Comparison of ENCODE assay signal across 1 cellular context in the genomic region with DNA sequence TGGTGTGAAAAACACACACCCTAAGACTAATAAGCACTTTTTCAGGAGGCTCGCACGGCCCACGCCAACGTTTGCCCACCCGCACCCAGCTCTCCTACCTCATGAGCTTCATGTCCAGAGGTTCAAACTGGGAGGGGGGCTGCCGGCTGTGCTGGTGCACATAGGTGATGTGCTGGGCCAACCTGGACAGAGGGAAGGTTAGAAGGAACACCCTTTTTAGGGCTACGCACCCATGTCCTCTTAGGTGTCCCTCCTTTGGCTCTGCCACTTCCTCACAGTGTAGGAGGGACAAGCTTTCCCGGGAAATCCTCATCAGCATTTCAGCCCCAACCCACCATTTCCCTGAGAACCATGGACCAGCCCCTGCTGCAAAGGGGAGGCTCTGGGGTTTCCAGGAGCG.
TF ChIP-seq lines count a peak whose summit lies in the region.

No MANE protein-coding gene starts in this region.

TF ChIP-seq in K562, 482 proteins besides CTCF, POLR2A, EP300 and RAD21 (continued from another document):
- no peak for TF ChIP-seq CHAMP1 (IDR thresholded peaks at IDR 0.05)
- TF ChIP-seq ZFP36 (IDR thresholded peaks at IDR 0.05; ENCODE audit: low read depth, low read length, partially characterized antibody) = no peak
- peak; percentile 82 for TF ChIP-seq POLR2AphosphoS2 (IDR thresholded peaks at IDR 0.05; ENCODE audit: low read length)
- no peak for TF ChIP-seq ZNF318 (IDR thresholded peaks at IDR 0.05; ENCODE audit: borderline replicate concordance in 1 of 2, low read depth in 1 of 2)
- no peak for TF ChIP-seq BCOR (IDR thresholded peaks at IDR 0.05)
- TF ChIP-seq ETS2 (tag; IDR thresholded peaks at IDR 0.05; ENCODE audit: borderline replicate concordance, poor library complexity, severe bottlenecking) = no peak
- TF ChIP-seq PHF21A (IDR thresholded peaks at IDR 0.05; ENCODE audit: borderline replicate concordance, low read depth) = no peak
- TF ChIP-seq ZNF3 (CRISPR knock-in tag; IDR thresholded peaks at IDR 0.05) = no peak
- no peak for TF ChIP-seq ZNF143 (CRISPR knock-in tag; IDR thresholded peaks at IDR 0.05)
